11 cellular contexts compared by ENCODE assay signal in the genomic region with DNA sequence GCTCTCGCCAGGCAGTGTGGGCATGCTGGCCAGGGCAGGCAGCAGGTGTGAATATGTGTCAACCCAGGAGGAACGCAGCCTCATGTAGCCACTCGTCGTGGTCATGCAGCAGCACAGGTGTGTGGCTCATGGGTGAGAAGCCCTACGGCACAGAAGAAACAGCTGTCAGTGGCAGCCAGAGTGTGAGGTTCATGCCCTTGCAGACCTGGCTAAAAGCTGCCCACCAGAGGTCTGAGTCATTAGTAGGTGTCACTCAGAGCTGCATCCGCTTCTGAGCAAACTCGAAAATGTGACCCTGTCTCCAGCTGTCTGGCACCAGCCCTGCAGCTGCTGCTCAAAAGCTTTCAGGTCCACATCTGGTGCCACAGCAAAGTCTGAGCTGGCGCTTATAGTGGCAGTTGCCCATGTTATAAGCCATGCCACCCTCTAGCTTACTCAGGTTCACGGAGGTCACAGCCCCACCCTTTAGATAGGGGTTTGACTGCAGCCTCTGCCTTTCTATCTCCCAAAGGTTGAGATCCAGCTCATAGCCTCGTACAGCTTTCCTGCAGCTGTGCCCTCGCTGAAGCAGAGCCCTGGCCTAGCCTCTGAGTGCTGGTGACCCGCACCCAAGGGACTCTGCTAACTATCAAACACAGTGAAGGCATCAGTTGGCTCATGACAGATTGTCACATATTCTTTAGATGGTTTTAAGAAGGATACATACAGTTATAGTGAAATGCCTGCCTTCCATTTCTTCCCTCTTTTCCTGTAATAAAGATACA.
DNase-seq lines count a peak whose midpoint lies in the region; ATAC-seq and TF ChIP-seq lines count a peak whose summit lies in the region.
"Had no signal": no experiment of that assay in that cellular context is flagged by ENCODE, and none has a peak within 500 bp of the region (broad histone marks: within the 10 kb centered on the region; RNA-seq: fewer than 3 reads in every experiment).

No MANE protein-coding gene starts in this region.

- CTCF ChIA-PET in activated CD8-positive, alpha-beta memory T cell treated with anti-CD3 and anti-CD28 coated beads, Interleukin-2, amount 10 ng/mL, durations not matched to agents 7 days and 5 days (lab: Charles Lee): no interaction called here

- peak; percentile 12 for ATAC-seq in activated CD8-positive, alpha-beta memory T cell treated with anti-CD3 and anti-CD28 coated beads, Interleukin-2, amount 10 ng/mL, durations not matched to agents 7 days and 5 days
- ATAC-seq in HG02678 (IDR thresholded peaks at IDR 0.05; ENCODE audit: unreplicated experiment): peak; percentile 57
- peak; percentile 73 for ATAC-seq in stimulated activated effector memory CD8-positive, alpha-beta T cell treated with anti-CD3 and anti-CD28 coated beads, Interleukin-12 subunit alpha, Interleukin-12 subunit beta, amount 100 ng/mL, for 72 hours
- no peak for ATAC-seq in SK-N-SH treated with all-trans-retinoic acid at 6 μM for 48 hours

- no peaks in the 10 kb centered on the region for H3K27me3 Mint-ChIP-seq in activated CD8-positive, alpha-beta memory T cell treated with anti-CD3 and anti-CD28 coated beads, Interleukin-2, amount 10 ng/mL, durations not matched to agents 7 days and 5 days

- no peak overlapping the region for H3K27ac Mint-ChIP-seq in activated CD8-positive, alpha-beta memory T cell treated with anti-CD3 and anti-CD28 coated beads, Interleukin-2, amount 10 ng/mL, durations not matched to agents 7 days and 5 days
- no peak overlapping the region for H3K27ac Mint-ChIP-seq in stimulated activated effector memory CD8-positive, alpha-beta T cell treated with anti-CD3 and anti-CD28 coated beads, Interleukin-12 subunit alpha, Interleukin-12 subunit beta, amount 100 ng/mL, for 72 hours

- no peaks in the 10 kb centered on the region for H3K36me3 Mint-ChIP-seq in activated CD8-positive, alpha-beta memory T cell treated with anti-CD3 and anti-CD28 coated beads, Interleukin-2, amount 10 ng/mL, durations not matched to agents 7 days and 5 days
- no peaks in the 10 kb centered on the region for H3K36me3 Mint-ChIP-seq in stimulated activated effector memory CD8-positive, alpha-beta T cell treated with anti-CD3 and anti-CD28 coated beads, Interleukin-12 subunit alpha, Interleukin-12 subunit beta, amount 100 ng/mL, for 72 hours

- no peak overlapping the region for H3K4me3 Mint-ChIP-seq in activated CD8-positive, alpha-beta memory T cell treated with anti-CD3 and anti-CD28 coated beads, Interleukin-2, amount 10 ng/mL, durations not matched to agents 7 days and 5 days
- H3K4me3 Mint-ChIP-seq in stimulated activated effector memory CD8-positive, alpha-beta T cell treated with anti-CD3 and anti-CD28 coated beads, Interleukin-12 subunit alpha, Interleukin-12 subunit beta, amount 100 ng/mL, for 72 hours: no peak overlapping the region

- no peak for DNase-seq in activated CD8-positive, alpha-beta memory T cell treated with anti-CD3 and anti-CD28 coated beads, Interleukin-2, amount 10 ng/mL, durations not matched to agents 7 days and 5 days
- DNase-seq in activated CD8-positive, alpha-beta memory T cell treated with anti-CD3 and anti-CD28 coated beads for 24 hours: no peak
- DNase-seq in LHCN-M2 (ENCODE audit: low read depth): peak; percentile 88
- no peak for DNase-seq in stimulated activated effector memory CD8-positive, alpha-beta T cell treated with anti-CD3 and anti-CD28 coated beads, Interleukin-12 subunit alpha, Interleukin-12 subunit beta, amount 100 ng/mL, for 72 hours (ENCODE audit: low spot score in 2 of 2)
- DNase-seq in Ammon's horn (ENCODE audit: low spot score): no peak
- DNase-seq in CD1c-positive myeloid dendritic cell (ENCODE audit: extremely low spot score): no peak
- DNase-seq: head of caudate nucleus; NCI-H2029; stimulated activated CD4-positive, alpha-beta T cell treated with anti-CD3 and anti-CD28 coated beads, Interleukin-1b, Interleukin-23, amount 100 ng/mL, for 48 hours had no signal

- peaks cover 2% of the 10 kb centered on the region for H3K9me3 Mint-ChIP-seq in activated CD8-positive, alpha-beta memory T cell treated with anti-CD3 and anti-CD28 coated beads, Interleukin-2, amount 10 ng/mL, durations not matched to agents 7 days and 5 days (ENCODE audit: low read depth)
- peaks cover 12% of the 10 kb centered on the region for H3K9me3 Mint-ChIP-seq in stimulated activated effector memory CD8-positive, alpha-beta T cell treated with anti-CD3 and anti-CD28 coated beads, Interleukin-12 subunit alpha, Interleukin-12 subunit beta, amount 100 ng/mL, for 72 hours

- no peaks in the 10 kb centered on the region for H3K4me1 Mint-ChIP-seq in activated CD8-positive, alpha-beta memory T cell treated with anti-CD3 and anti-CD28 coated beads, Interleukin-2, amount 10 ng/mL, durations not matched to agents 7 days and 5 days
- H3K4me1 Mint-ChIP-seq in stimulated activated effector memory CD8-positive, alpha-beta T cell treated with anti-CD3 and anti-CD28 coated beads, Interleukin-12 subunit alpha, Interleukin-12 subunit beta, amount 100 ng/mL, for 72 hours: no peaks in the 10 kb centered on the region

TF ChIP-seq in SK-N-SH treated with all-trans-retinoic acid at 6 μM for 48 hours, 23 proteins besides CTCF, POLR2A, EP300 and RAD21:
- no peak for TF ChIP-seq TSHZ2 (CRISPR knock-in tag; IDR thresholded peaks at IDR 0.05)
- TF ChIP-seq ZFP3 (CRISPR knock-in tag; IDR thresholded peaks at IDR 0.05): no peak
- no peak for TF ChIP-seq ZC3H10 (CRISPR knock-in tag; IDR thresholded peaks at IDR 0.05)
- no peak for TF ChIP-seq TOX (CRISPR knock-in tag; IDR thresholded peaks at IDR 0.05; ENCODE audit: borderline replicate concordance)
- no peak for TF ChIP-seq CSDC2 (CRISPR knock-in tag; IDR thresholded peaks at IDR 0.05)
- TF ChIP-seq GLIS3 (CRISPR knock-in tag; IDR thresholded peaks at IDR 0.05): no peak
- no peak for TF ChIP-seq ISL1 (CRISPR knock-in tag; IDR thresholded peaks at IDR 0.05)
- no peak for TF ChIP-seq TCF4 (CRISPR knock-in tag; IDR thresholded peaks at IDR 0.05; ENCODE audit: borderline replicate concordance)
- TF ChIP-seq ZNF8 (CRISPR knock-in tag; IDR thresholded peaks at IDR 0.05): no peak
- no peak for TF ChIP-seq SNAI2 (CRISPR knock-in tag; IDR thresholded peaks at IDR 0.05)
- no peak for TF ChIP-seq PPARA (CRISPR knock-in tag; IDR thresholded peaks at IDR 0.05; ENCODE audit: borderline replicate concordance)
